36 cellular contexts compared by ENCODE assay signal in genomic region chr2:156930423-156930822, GRCh38.
"Had no signal": no experiment of that assay in that cellular context is flagged by ENCODE, and none has a peak within 500 bp of the region (broad histone marks: within the 10 kb centered on the region; RNA-seq: fewer than 3 reads in every experiment).

No MANE protein-coding gene starts in this region.

- H3K4me3 ChIP-seq: MG63 had no signal

- H3K36me3 ChIP-seq: MG63 had no signal

- H3K27me3 ChIP-seq: MG63 had no signal

- H3K9me3 ChIP-seq: MG63 had no signal

- DNase-seq: Karpas-422, Kasumi-1, MG63, MM.1S, MV-4-11, NCI-H1048, NCI-H1092, NCI-H1092 treated with DMSO at 0.1 percent for 48 hours, NCI-H1105, NCI-H1105 treated with DMSO at 0.1 percent for 48 hours, NCI-H1417, NCI-H1417 treated with DMSO at 0.1 percent for 48 hours, NCI-H1436, NCI-H1436 treated with DMSO at 0.1 percent for 48 hours, NCI-H146, NCI-H1694, NCI-H1694 treated with DMSO at 0.1 percent for 48 hours, NCI-H187, NCI-H187 treated with DMSO at 0.1 percent for 48 hours, NCI-H1930, NCI-H2029, NCI-H2029 treated with DMSO at 0.1 percent for 48 hours, NCI-H2081, NCI-H2081 treated with DMSO at 0.1 percent for 48 hours, NCI-H2107, NCI-H2171, NCI-H2171 treated with DMSO at 0.1 percent for 48 hours, NCI-H2227 treated with DMSO at 0.1 percent for 48 hours, NCI-H226, NCI-H345, NCI-H446, NCI-H446 treated with DMSO at 0.1 percent for 48 hours, NCI-H510A, NCI-H510A treated with DMSO at 0.1 percent for 48 hours, NCI-H524, NCI-H524 treated with DMSO at 0.1 percent for 48 hours had no signal
